In the genomic region with DNA sequence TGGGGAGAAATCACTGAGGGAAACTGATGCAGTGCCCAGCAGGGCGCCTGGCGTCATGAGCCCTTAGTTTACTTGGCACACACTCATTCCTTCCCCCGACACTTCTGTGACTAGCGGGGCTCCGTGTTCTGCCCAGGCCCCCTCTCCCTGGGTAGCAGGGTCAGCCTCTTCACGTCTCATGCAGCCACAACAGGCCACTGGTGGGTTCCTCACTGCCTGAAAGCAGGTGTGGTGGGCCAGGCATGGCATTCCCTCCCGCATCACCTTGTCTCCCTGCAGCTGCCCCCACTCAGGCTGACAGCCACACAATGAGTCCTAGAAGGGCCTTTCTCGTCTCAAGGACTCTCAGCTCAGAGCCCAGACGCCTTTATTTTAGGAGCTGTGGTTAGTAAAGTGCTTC, we compare ENCODE assay signal across 18 cellular contexts. TPM values are rescaled to one million over a fixed set of nuclear protein-coding genes. Genes with fewer than 3 reads are reported as not detected.
DNase-seq lines count a peak whose midpoint lies in the region; ATAC-seq and TF ChIP-seq lines count a peak whose summit lies in the region.
"Had no signal": no experiment of that assay in that cellular context is flagged by ENCODE, and none has a peak within 500 bp of the region (broad histone marks: within the 10 kb centered on the region; RNA-seq: fewer than 3 reads in every experiment).

No MANE protein-coding gene starts in this region.

- H3K36me3 Mint-ChIP-seq in neural crest cell (ENCODE audit: low read depth), result no peaks in the 10 kb centered on the region
- H3K36me3 Mint-ChIP-seq: IgD-negative memory B cell had no signal

- peak overlapping the region; percentile 45 for H3K27ac Mint-ChIP-seq in neural crest cell (ENCODE audit: unreplicated experiment)
- H3K27ac Mint-ChIP-seq: CD4-positive, CD25-positive, alpha-beta regulatory T cell; H9; IgD-negative memory B cell had no signal

- no peaks in the 10 kb centered on the region for H3K4me1 ChIP-seq in ascending aorta

- H3K27ac ChIP-seq in ascending aorta, result no peak overlapping the region
- H3K27ac ChIP-seq: BLaER1 treated with 17β-estradiol and CSF1 and Interleukin-3, amounts not matched to agents 10 nM and 100 nM; GM23248 had no signal

- ATAC-seq in GM18505 (IDR thresholded peaks at IDR 0.05; ENCODE audit: unreplicated experiment), result no peak
- ATAC-seq: GM12878 had no signal

- DNase-seq in NCI-H2107 treated with DMSO at 0.1 percent for 48 hours (lab: John Stamatoyannopoulos, UW; ENCODE audit: unreplicated experiment) (peak; percentile 34), NCI-H2107 (lab: John Stamatoyannopoulos, UW) (no peak), NCI-H187 treated with DMSO at 0.1 percent for 48 hours (lab: John Stamatoyannopoulos, UW) (peak; percentile 72), neural crest cell (ENCODE audit: low read depth, low spot score) (no peak), ascending aorta (ENCODE audit: low spot score in 2 of 2) (no peak)
- no peak for DNase-seq in activated CD4-positive, alpha-beta T cell treated with anti-CD3 and anti-CD28 coated beads, Interleukin-2, amount 50 U/mL, for 4 hours
- DNase-seq: 8988T; ACHN; CD4-positive, CD25-positive, alpha-beta regulatory T cell; DMS53; GM23248; H9 had no signal

- TF ChIP-seq CTCF in neural crest cell (conservative IDR thresholded peaks at IDR 0.05) (no peak), ascending aorta (IDR thresholded peaks at IDR 0.05) (no peak)

- H3K27me3 Mint-ChIP-seq in neural crest cell (ENCODE audit: low read depth), result no peaks in the 10 kb centered on the region

- TF ChIP-seq POLR2A in GM18505 (IDR thresholded peaks at IDR 0.05; ENCODE audit: borderline replicate concordance, extremely low read depth, insufficient read depth, insufficient read length), result no peak

- H3K4me3 ChIP-seq in ascending aorta, result no peak overlapping the region
- H3K4me3 ChIP-seq: BLaER1 treated with 17β-estradiol and CSF1 and Interleukin-3, amounts not matched to agents 10 nM and 100 nM; GM12878; GM23248 had no signal

- H3K27me3 ChIP-seq in ascending aorta, result no peaks in the 10 kb centered on the region
- H3K27me3 ChIP-seq: BLaER1 treated with 17β-estradiol and CSF1 and Interleukin-3, amounts not matched to agents 10 nM and 100 nM had no signal

- no peaks in the 10 kb centered on the region for H3K36me3 ChIP-seq in ascending aorta
- H3K36me3 ChIP-seq: BLaER1 treated with 17β-estradiol and CSF1 and Interleukin-3, amounts not matched to agents 10 nM and 100 nM had no signal

- H3K9me3 ChIP-seq in ascending aorta, result no peaks in the 10 kb centered on the region
- H3K9me3 ChIP-seq: BLaER1 treated with 17β-estradiol and CSF1 and Interleukin-3, amounts not matched to agents 10 nM and 100 nM had no signal

- H3K9me3 Mint-ChIP-seq in neural crest cell, result no peaks in the 10 kb centered on the region
- H3K9me3 Mint-ChIP-seq: H9 had no signal

- peaks cover 18% of the 10 kb centered on the region for H3K4me1 Mint-ChIP-seq in neural crest cell

- H3K4me3 Mint-ChIP-seq in neural crest cell, result no peak overlapping the region
- H3K4me3 Mint-ChIP-seq: CD4-positive, CD25-positive, alpha-beta regulatory T cell; H9; IgD-negative memory B cell had no signal

- intact Hi-C loops in ascending aorta (cut with DNase I), result no loop called here

RNA-seq across cellular contexts. Expression of gene CPLX2, which starts 51.1 kb away (rescaled TPM):
- total RNA-seq in neural crest cell, result 9.4 and 9.9 TPM in 2 replicates
- total RNA-seq in ascending aorta, result not detected
- total RNA-seq: CD4-positive, CD25-positive, alpha-beta regulatory T cell; G401; GM23248; HT1080 had no signal

Comparison
In these comparisons a context has a peak if more than half of its experiments do, and no peak if none do; other contexts are left out.
1. DNase-seq: peak in NCI-H2107 treated with DMSO at 0.1 percent for 48 hours (single experiment) and NCI-H187 treated with DMSO at 0.1 percent for 48 hours (single experiment); none in NCI-H2107 (single experiment), neural crest cell (single experiment), activated CD4-positive, alpha-beta T cell treated with anti-CD3 and anti-CD28 coated beads, Interleukin-2, amount 50 U/mL, for 4 hours (0 of 2) and ascending aorta (0 of 2).
2. RNA of gene CPLX2, which starts 51.1 kb away (total RNA-seq): 9.4 to 9.9 TPM in neural crest cell; not detected in ascending aorta (single experiment); every median in the first group is over 10 times any median in the second.